Comparison of ENCODE assay signal across 14 cellular contexts in the genomic region with DNA sequence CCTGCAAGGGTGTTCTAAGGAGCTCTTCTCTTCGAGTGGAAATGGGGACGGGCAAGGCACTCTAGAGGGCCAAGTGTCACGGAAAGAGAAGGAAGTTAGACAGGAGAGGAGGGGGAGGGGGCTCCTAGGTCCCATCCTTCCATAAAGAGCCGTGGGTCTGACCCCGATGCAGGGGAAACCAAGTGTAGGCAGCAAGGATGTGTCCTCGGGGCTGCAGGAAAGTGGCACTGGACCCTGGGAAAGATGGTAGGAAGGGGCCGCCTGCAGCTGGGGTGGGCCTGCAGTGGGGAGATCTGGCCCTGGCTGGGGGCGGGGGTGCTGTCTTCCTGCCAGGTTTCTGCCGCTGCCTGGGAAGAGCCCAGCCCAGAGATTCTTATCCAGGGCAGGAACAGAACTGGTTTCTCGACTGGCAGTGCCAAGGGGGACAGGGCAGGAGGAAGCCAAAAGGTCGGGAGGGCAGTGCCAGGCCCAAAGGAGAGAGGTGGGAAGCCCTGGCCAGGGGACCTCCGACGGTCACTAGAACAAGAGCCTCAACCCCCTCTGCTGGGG. TPM values are rescaled to one million over a fixed set of nuclear protein-coding genes. Genes with fewer than 3 reads are reported as not detected.
DNase-seq lines count a peak whose midpoint lies in the region; ATAC-seq, FAIRE-seq and TF ChIP-seq lines count a peak whose summit lies in the region.
"Had no signal": no experiment of that assay in that cellular context is flagged by ENCODE, and none has a peak within 500 bp of the region (broad histone marks: within the 10 kb centered on the region; RNA-seq: fewer than 3 reads in every experiment).

No MANE protein-coding gene starts in this region.

- no peaks in the 10 kb centered on the region for H3K9me3 Mint-ChIP-seq in CD8-positive, alpha-beta T cell
- H3K9me3 Mint-ChIP-seq: activated naive CD4-positive, alpha-beta T cell treated with anti-CD3 and anti-CD28 coated beads, Interleukin-2, amount 50 U/mL, for 72 hours; CD4-positive, alpha-beta memory T cell; immature natural killer cell had no signal

- peak; percentile 52 to 60 (median 60) for ATAC-seq in pancreas
- ATAC-seq in stimulated activated naive CD8-positive, alpha-beta T cell treated with anti-CD3 and anti-CD28 coated beads, Interleukin-15, Interleukin-2, amounts not matched to agents 100 U/mL and 50 U/mL, for 24 hours = no peak
- no peak for ATAC-seq in CD8-positive, alpha-beta T cell
- ATAC-seq: activated CD4-positive, alpha-beta T cell treated with anti-CD3 and anti-CD28 coated beads for 36 hours; activated naive CD4-positive, alpha-beta T cell treated with anti-CD3 and anti-CD28 coated beads, Interleukin-2, amount 50 U/mL, for 72 hours had no signal

- H3K36me3 ChIP-seq in HEK293 (ENCODE audit: control insufficient read depth in 2 of 2, insufficient read depth in 1 of 2, low read length in 2 of 2) (no peaks in the 10 kb centered on the region), ectodermal cell (ENCODE audit: control insufficient read depth, insufficient read depth, low read length) (no peaks in the 10 kb centered on the region), pancreas (no peaks in the 10 kb centered on the region)
- no peaks in the 10 kb centered on the region for H3K36me3 ChIP-seq in CD8-positive, alpha-beta T cell (ENCODE audit: insufficient read depth, low read length)
- H3K36me3 ChIP-seq: transverse colon had no signal

- H3K36me3 Mint-ChIP-seq in CD8-positive, alpha-beta T cell = no peaks in the 10 kb centered on the region
- H3K36me3 Mint-ChIP-seq: activated naive CD4-positive, alpha-beta T cell treated with anti-CD3 and anti-CD28 coated beads, Interleukin-2, amount 50 U/mL, for 72 hours; CD4-positive, alpha-beta memory T cell had no signal

- H3K4me3 Mint-ChIP-seq in CD8-positive, alpha-beta T cell = no peak overlapping the region
- H3K4me3 Mint-ChIP-seq: activated CD4-positive, alpha-beta T cell treated with anti-CD3 and anti-CD28 coated beads for 36 hours; immature natural killer cell had no signal

- FAIRE-seq in pancreas (lab: Jason Lieb, UNC) = no peak
- FAIRE-seq: HTR-8/SVneo had no signal

- H3K27ac Mint-ChIP-seq in CD8-positive, alpha-beta T cell = no peak overlapping the region
- H3K27ac Mint-ChIP-seq: activated CD4-positive, alpha-beta T cell treated with anti-CD3 and anti-CD28 coated beads for 36 hours; activated naive CD4-positive, alpha-beta T cell treated with anti-CD3 and anti-CD28 coated beads, Interleukin-2, amount 50 U/mL, for 72 hours; immature natural killer cell had no signal

- intact Hi-C loops in pancreas (cut with DNase I) = loop anchor here in 2 of 3 donors (5.0 kb wide), 1 partner anchor 35 kb away; a partner anchor contains a TSS
- intact Hi-C loops in CD8-positive, alpha-beta T cell (cut with DNase I, micrococcal nuclease) = no loop called here

- peaks cover 16% of the 10 kb centered on the region for H3K4me1 ChIP-seq in HEK293 (ENCODE audit: control insufficient read depth, insufficient read depth, low read length)
- peaks cover 55% of the 10 kb centered on the region for H3K4me1 ChIP-seq in ectodermal cell (ENCODE audit: control insufficient read depth, insufficient read depth, low read length)
- peaks cover 5 to 12% (median 9%) of the 10 kb centered on the region in 3 donors for H3K4me1 ChIP-seq in pancreas
- peaks cover 16% of the 10 kb centered on the region for H3K4me1 ChIP-seq in CD8-positive, alpha-beta T cell (ENCODE audit: insufficient read depth, low read length)

- H3K4me3 ChIP-seq in HEK293 (ENCODE audit: low read depth, low read length) (no peak overlapping the region), ectodermal cell (ENCODE audit: insufficient read depth, low read depth, low read length) (peak overlapping the region; percentile 13), pancreas (no peak overlapping the region)
- no peak overlapping the region for H3K4me3 ChIP-seq in CD8-positive, alpha-beta T cell (ENCODE audit: low read depth, low read length)
- H3K4me3 ChIP-seq: transverse colon had no signal

- H3K27me3 Mint-ChIP-seq in CD8-positive, alpha-beta T cell (ENCODE audit: low read depth) = peaks cover 55% of the 10 kb centered on the region

- no peak overlapping the region for H3K27ac ChIP-seq in HEK293 (ENCODE audit: extremely low read depth, low read depth, low read length)
- H3K27ac ChIP-seq in ectodermal cell (ENCODE audit: insufficient read depth, low read depth, low read length, poor library complexity, severe bottlenecking) = peak overlapping the region; percentile 91
- no peak overlapping the region for H3K27ac ChIP-seq in pancreas
- H3K27ac ChIP-seq in CD8-positive, alpha-beta T cell (ENCODE audit: low read depth, low read length) = no peak overlapping the region
- H3K27ac ChIP-seq: transverse colon had no signal

- DNase-seq in pancreas (peak in 1 of 6 donors; percentile 61), NCI-H128 (lab: John Stamatoyannopoulos, UW; ENCODE audit: unreplicated experiment) (no peak)
- DNase-seq in stimulated activated naive CD8-positive, alpha-beta T cell treated with anti-CD3 and anti-CD28 coated beads, Interleukin-15, Interleukin-2, amounts not matched to agents 100 U/mL and 50 U/mL, for 24 hours = no peak
- no peak for DNase-seq in CD8-positive, alpha-beta T cell
- DNase-seq: activated CD4-positive, alpha-beta T cell treated with anti-CD3 and anti-CD28 coated beads for 36 hours; immature natural killer cell; NCI-H2029 treated with DMSO at 0.1 percent for 48 hours; nucleus accumbens had no signal

- CTCF ChIA-PET in HEK293 (lab: Yijun Ruan, JAX) = interaction anchor here (0.7 to 21.1 kb wide), 10 partner anchors 14 to 197 kb away, joined by 4 to 579 read pairs (median 149); a partner anchor contains a TSS
- CTCF ChIA-PET in CD8-positive, alpha-beta T cell (lab: Charles Lee) = interaction anchor here (1.0 to 25.1 kb wide), 4 partner anchors 11 to 167 kb away, joined by 3 to 997 read pairs (median 32); a partner anchor contains a TSS

- POLR2A ChIA-PET in HEK293 (lab: Yijun Ruan, JAX) = interaction anchor here (0.8 to 3.9 kb wide), 4 partner anchors 8 to 36 kb away, joined by 3 to 29 read pairs (median 4); a partner anchor contains a TSS
- POLR2A ChIA-PET in CD8-positive, alpha-beta T cell (lab: Charles Lee) = no interaction called here

- TF ChIP-seq CTCF in HEK293 (tag by site-specific recombination; IDR thresholded peaks at IDR 0.05) = no peak
- TF ChIP-seq CTCF in pancreas (IDR thresholded peaks at IDR 0.05) = no peak
- TF ChIP-seq CTCF in CD8-positive, alpha-beta T cell (IDR thresholded peaks at IDR 0.05) = no peak

- no peaks in the 10 kb centered on the region for H3K9me3 ChIP-seq in HEK293 (ENCODE audit: control insufficient read depth, insufficient read depth, low read depth, low read length)
- no peaks in the 10 kb centered on the region for H3K9me3 ChIP-seq in ectodermal cell (ENCODE audit: control insufficient read depth, low read length)
- H3K9me3 ChIP-seq in pancreas = no peaks in the 10 kb centered on the region
- no peaks in the 10 kb centered on the region for H3K9me3 ChIP-seq in CD8-positive, alpha-beta T cell (ENCODE audit: low read length)
- H3K9me3 ChIP-seq: transverse colon had no signal

- H3K27me3 ChIP-seq in ectodermal cell (ENCODE audit: control insufficient read depth, insufficient read depth, low read length, poor library complexity, severe bottlenecking) (no peaks in the 10 kb centered on the region), pancreas (no peaks in the 10 kb centered on the region)
- peaks cover 19% of the 10 kb centered on the region for H3K27me3 ChIP-seq in CD8-positive, alpha-beta T cell (ENCODE audit: insufficient read depth, low read length)

- 3 to 4% methylated on average over 13 of the region's 13 CpGs for WGBS in ectodermal cell, 2 experiments
- 20 to 24% methylated on average over 13 of the region's 13 CpGs for WGBS in pancreas, 2 donors

- H3K4me1 Mint-ChIP-seq in CD8-positive, alpha-beta T cell (ENCODE audit: low read depth) = peaks cover 22% of the 10 kb centered on the region

TF ChIP-seq in HEK293, 187 proteins besides CTCF, POLR2A, EP300 and RAD21 (continues in another document):
- TF ChIP-seq SCRT2 (tag by site-specific recombination; IDR thresholded peaks at IDR 0.05) (no peak), ZNF837 (tag by site-specific recombination; IDR thresholded peaks at IDR 0.05) (no peak), ZNF10 (tag by site-specific recombination; IDR thresholded peaks at IDR 0.05) (no peak), ZNF366 (tag by site-specific recombination; conservative IDR thresholded peaks at IDR 0.05) (no peak), ZNF530 (tag by site-specific recombination; IDR thresholded peaks at IDR 0.05; ENCODE audit: low read depth) (no peak), ZNF560 (tag by site-specific recombination; IDR thresholded peaks at IDR 0.05; ENCODE audit: borderline replicate concordance) (no peak)

RNA-seq across cellular contexts. Expression of a gene that starts 12.9 kb away (rescaled TPM):
- polyA plus RNA-seq in ectodermal cell (2013, experiment 1 of 4) = 697 TPM
- 522 TPM for polyA plus RNA-seq in ectodermal cell (2013, experiment 2 of 4)
- 545 TPM for polyA plus RNA-seq in ectodermal cell (2013, experiment 3 of 4)
- polyA plus RNA-seq in ectodermal cell (2013, experiment 4 of 4) = 604 TPM
- 1 to 10 TPM in 3 of 6 donors, under 1 TPM in 3; 0.38 to 5.0 (median 1.2) TPM for total RNA-seq in pancreas
- polyA plus RNA-seq in pancreas = 1 to 10 TPM; 3.3 to 4.0 TPM
- total RNA-seq in CD8-positive, alpha-beta T cell = 1 to 10 TPM; 4.6 to 5.4 TPM
- polyA plus RNA-seq: immature natural killer cell had no signal

RNA-seq across cellular contexts. Expression of a gene that starts 15.3 kb away (rescaled TPM):
- 303 TPM for polyA plus RNA-seq in ectodermal cell (2013, experiment 1 of 4)
- 335 TPM for polyA plus RNA-seq in ectodermal cell (2013, experiment 2 of 4)
- polyA plus RNA-seq in ectodermal cell (2013, experiment 3 of 4) = 231 TPM
- polyA plus RNA-seq in ectodermal cell (2013, experiment 4 of 4) = 248 TPM
- 1 to 10 TPM; 1.1 to 7.6 (median 3.4) TPM for total RNA-seq in pancreas
- polyA plus RNA-seq in pancreas = 1 to 10 TPM; 3.5 to 7.0 TPM
- not detected for total RNA-seq in CD8-positive, alpha-beta T cell
- total RNA-seq: activated naive CD4-positive, alpha-beta T cell treated with anti-CD3 and anti-CD28 coated beads, Interleukin-2, amount 50 U/mL, for 72 hours; CD4-positive, alpha-beta memory T cell had no signal
- polyA plus RNA-seq: CD4-positive, alpha-beta memory T cell; immature natural killer cell had no signal

RNA-seq across cellular contexts. Expression of a gene that starts 35.8 kb away (rescaled TPM):
- polyA plus RNA-seq in ectodermal cell (2013, experiment 1 of 4) = 36.4 TPM
- polyA plus RNA-seq in ectodermal cell (2013, experiment 2 of 4) = 38.3 TPM
- 38.8 TPM for polyA plus RNA-seq in ectodermal cell (2013, experiment 3 of 4)
- 44.8 TPM for polyA plus RNA-seq in ectodermal cell (2013, experiment 4 of 4)
- total RNA-seq in pancreas = 10 to 100 TPM; 16.8 to 22.6 (median 18.2) TPM
- 10 to 100 TPM; 56.0 to 64.9 TPM for polyA plus RNA-seq in pancreas
- 10 to 100 TPM in 1 of 2 experiments, 1 to 10 TPM in 1; 9.8 to 11.4 TPM for total RNA-seq in CD8-positive, alpha-beta T cell

RNA-seq across cellular contexts. Expression of a gene that starts 36.1 kb away (rescaled TPM):
- 53.3 TPM for polyA plus RNA-seq in ectodermal cell (2013, experiment 1 of 4)
- 51.6 TPM for polyA plus RNA-seq in ectodermal cell (2013, experiment 2 of 4)
- polyA plus RNA-seq in ectodermal cell (2013, experiment 3 of 4) = 30.4 TPM
- 36.2 TPM for polyA plus RNA-seq in ectodermal cell (2013, experiment 4 of 4)
- 10 to 100 TPM in 3 of 6 donors, 1 to 10 TPM in 3; 7.7 to 13.2 (median 9.6) TPM for total RNA-seq in pancreas
- polyA plus RNA-seq in pancreas = 1 to 10 TPM; 5.2 to 8.8 TPM
- 10 to 100 TPM; 54.5 to 63.5 TPM for total RNA-seq in CD8-positive, alpha-beta T cell

RNA-seq across cellular contexts. Expression of a gene that starts 48.4 kb away (rescaled TPM):
- 30.4 TPM for polyA plus RNA-seq in ectodermal cell (2013, experiment 1 of 4)
- polyA plus RNA-seq in ectodermal cell (2013, experiment 2 of 4) = 35.6 TPM
- 32.6 TPM for polyA plus RNA-seq in ectodermal cell (2013, experiment 3 of 4)
- polyA plus RNA-seq in ectodermal cell (2013, experiment 4 of 4) = 33.5 TPM
- total RNA-seq in pancreas = 10 to 100 TPM; 39.8 to 57.8 (median 43.6) TPM
- 10 to 100 TPM; 64.5 to 68.6 TPM for polyA plus RNA-seq in pancreas
- total RNA-seq in CD8-positive, alpha-beta T cell = 10 to 100 TPM in 1 of 2 experiments, 1 to 10 TPM in 1; 9.1 to 12.5 TPM

Comparison
In these comparisons a context has a peak if more than half of its experiments do, and no peak if none do; other contexts are left out.
1. ATAC-seq: peak in pancreas (4 of 4); none in stimulated activated naive CD8-positive, alpha-beta T cell treated with anti-CD3 and anti-CD28 coated beads, Interleukin-15, Interleukin-2, amounts not matched to agents 100 U/mL and 50 U/mL, for 24 hours (single experiment) and CD8-positive, alpha-beta T cell (single experiment).
2. intact Hi-C loops: an anchor here in pancreas (5.0 kb wide); none called in CD8-positive, alpha-beta T cell.